21 cellular contexts compared by ENCODE assay signal in genomic region chr12:109761631-109761950, GRCh38. TPM values are rescaled to one million over a fixed set of nuclear protein-coding genes. Genes with fewer than 3 reads are reported as not detected.
DNase-seq lines count a peak whose midpoint lies in the region; ATAC-seq and TF ChIP-seq lines count a peak whose summit lies in the region.
"Had no signal": no experiment of that assay in that cellular context is flagged by ENCODE, and none has a peak within 500 bp of the region (broad histone marks: within the 10 kb centered on the region; RNA-seq: fewer than 3 reads in every experiment).

No MANE protein-coding gene starts in this region.

- H3K4me1 ChIP-seq in adrenal gland (replicated peaks in 1 of 2) (peaks cover 26 to 31% of the 10 kb centered on the region in 2 donors), neuronal stem cell (ENCODE audit: control insufficient read depth in 2 of 2, insufficient read depth in 1 of 2, low read depth in 1 of 2, low read length in 2 of 2) (peaks cover 0 to 26% of the 10 kb centered on the region in 2 donors), aorta (ENCODE audit: control insufficient read depth in 1 of 2, insufficient read depth in 2 of 2, low read length in 2 of 2) (no peaks in the 10 kb centered on the region)

- H3K14ac ChIP-seq in neuronal stem cell (ENCODE audit: low read length): no peak overlapping the region

- no peak overlapping the region for H3K4me2 ChIP-seq in neuronal stem cell (ENCODE audit: insufficient read depth, low read length, poor library complexity, severe bottlenecking)

- H3K9me3 Mint-ChIP-seq in natural killer cell: peaks cover 2 to 6% of the 10 kb centered on the region in 2 donors
- H3K9me3 Mint-ChIP-seq in natural killer cell treated with Interleukin-12 subunit alpha and Interleukin-12 subunit beta and Interleukin-15 and Interleukin-18, amount 100 ng/mL, for 72 hours: peaks cover 8% of the 10 kb centered on the region

- H2BK120ac ChIP-seq in neuronal stem cell (ENCODE audit: low read depth, low read length): no peak overlapping the region

- H4K8ac ChIP-seq in neuronal stem cell (ENCODE audit: low read depth, low read length): no peak overlapping the region

- H3K18ac ChIP-seq in neuronal stem cell (ENCODE audit: low read length): no peak overlapping the region

- no peak overlapping the region for H2AFZ ChIP-seq in neuronal stem cell (ENCODE audit: low read length)

- H3K36me3 ChIP-seq in adrenal gland (replicated peaks in 1 of 2) (no peaks in the 10 kb centered on the region), neuronal stem cell (replicated peaks in 1 of 2; ENCODE audit: control insufficient read depth in 2 of 2, insufficient read depth in 2 of 2, low read length in 2 of 2) (no peaks in the 10 kb centered on the region), aorta (ENCODE audit: control insufficient read depth in 1 of 2, insufficient read depth in 2 of 2, low read length in 1 of 2) (no peaks in the 10 kb centered on the region)
- H3K36me3 ChIP-seq: thoracic aorta had no signal

- H3K27ac ChIP-seq in adrenal gland (peak overlapping the region in 3 of 5 donors; percentile 52 to 81 (median 67)), neuronal stem cell (replicated peaks; ENCODE audit: low read length) (no peak overlapping the region), aorta (ENCODE audit: low read depth in 1 of 2, low read length in 2 of 2) (no peak overlapping the region)
- H3K27ac ChIP-seq: thoracic aorta had no signal

- DNase-seq in natural killer cell: peak; percentile 11
- no peak for DNase-seq in natural killer cell treated with Interleukin-12 subunit alpha and Interleukin-12 subunit beta and Interleukin-15 and Interleukin-18, amount 100 ng/mL, for 72 hours (ENCODE audit: low spot score)
- peak in 6 of 7 donors; percentile 15 to 50 (median 17) for DNase-seq in adrenal gland
- no peak for DNase-seq in neuronal stem cell (ENCODE audit: low spot score)
- peak; percentile 19 to 57 for DNase-seq in aorta
- DNase-seq: activated naive CD4-positive, alpha-beta T cell; CD4-positive, CD25-positive, alpha-beta regulatory T cell; dermis blood vessel endothelial cell; GDM1; left cardiac atrium; naive thymus-derived CD4-positive, alpha-beta T cell; NCI-H1105; NCI-H2081; NCI-H446 treated with DMSO at 0.1 percent for 48 hours; stimulated activated CD4-positive, alpha-beta T cell treated with anti-CD3 and anti-CD28 coated beads, Interleukin-2, amount 100 ng/mL, for 24 hours; T-helper 2 cell had no signal

- H3K23ac ChIP-seq in neuronal stem cell (ENCODE audit: low read depth, low read length, poor library complexity): no peak overlapping the region

- H3K27ac Mint-ChIP-seq in natural killer cell: no peak overlapping the region
- no peak overlapping the region for H3K27ac Mint-ChIP-seq in natural killer cell treated with Interleukin-12 subunit alpha and Interleukin-12 subunit beta and Interleukin-15 and Interleukin-18, amount 100 ng/mL, for 72 hours
- H3K27ac Mint-ChIP-seq: CD4-positive, CD25-positive, alpha-beta regulatory T cell; naive thymus-derived CD4-positive, alpha-beta T cell; stimulated activated memory B cell treated with anti-CD40 and anti-IgM and Interleukin-4, amounts not matched to agents 10 μg/mL and 1 μg/mL and 100 μg/mL, for 72 hours had no signal

- peak overlapping the region; percentile 34 for H2BK15ac ChIP-seq in neuronal stem cell (ENCODE audit: low read length)

- H3K4me3 ChIP-seq in adrenal gland: no peak overlapping the region
- H3K4me3 ChIP-seq in neuronal stem cell (ENCODE audit: low read length in 2 of 2): no peak overlapping the region
- H3K4me3 ChIP-seq in aorta (ENCODE audit: low read length in 2 of 2): no peak overlapping the region
- H3K4me3 ChIP-seq: thoracic aorta had no signal

- no peak overlapping the region for H2AK5ac ChIP-seq in neuronal stem cell (ENCODE audit: low read depth, low read length)

- peaks cover 4% of the 10 kb centered on the region for H3K79me1 ChIP-seq in neuronal stem cell (ENCODE audit: low read depth, low read length)

- no peaks in the 10 kb centered on the region for H3K27me3 Mint-ChIP-seq in natural killer cell (ENCODE audit: low read depth in 2 of 2)
- H3K27me3 Mint-ChIP-seq in natural killer cell treated with Interleukin-12 subunit alpha and Interleukin-12 subunit beta and Interleukin-15 and Interleukin-18, amount 100 ng/mL, for 72 hours: no peaks in the 10 kb centered on the region

- no peak overlapping the region for H3K4ac ChIP-seq in neuronal stem cell (ENCODE audit: low read length)

- peaks cover 0 to 14% of the 10 kb centered on the region in 2 donors for H3K4me1 Mint-ChIP-seq in natural killer cell
- peaks cover 9 to 18% of the 10 kb centered on the region in 2 donors for H3K4me1 Mint-ChIP-seq in natural killer cell treated with Interleukin-12 subunit alpha and Interleukin-12 subunit beta and Interleukin-15 and Interleukin-18, amount 100 ng/mL, for 72 hours (ENCODE audit: low read depth in 2 of 2)
- H3K4me1 Mint-ChIP-seq: CD4-positive, CD25-positive, alpha-beta regulatory T cell; stimulated activated memory B cell treated with anti-CD40 and anti-IgM and Interleukin-4, amounts not matched to agents 10 μg/mL and 1 μg/mL and 100 μg/mL, for 72 hours had no signal

- H4K91ac ChIP-seq in neuronal stem cell (ENCODE audit: low read depth, low read length, poor library complexity): no peak overlapping the region

- ATAC-seq in natural killer cell (no peak), aorta (ENCODE audit: low FRiP score) (no peak), HG02642 (IDR thresholded peaks at IDR 0.05; ENCODE audit: poor library complexity, unreplicated experiment) (no peak), HG02884 (IDR thresholded peaks at IDR 0.05; ENCODE audit: unreplicated experiment) (no peak), GM21737 (IDR thresholded peaks at IDR 0.05; ENCODE audit: unreplicated experiment) (no peak)
- no peak for ATAC-seq in natural killer cell treated with Interleukin-12 subunit alpha and Interleukin-12 subunit beta and Interleukin-15 and Interleukin-18, amount 100 ng/mL, for 72 hours
- ATAC-seq: left cardiac atrium; naive thymus-derived CD4-positive, alpha-beta T cell; stimulated activated memory B cell treated with anti-CD40 and anti-IgM and Interleukin-4, amounts not matched to agents 10 μg/mL and 1 μg/mL and 100 μg/mL, for 72 hours had no signal

- intact Hi-C loops in natural killer cell (cut with micrococcal nuclease): no loop called here
- intact Hi-C loops in adrenal gland (cut with DNase I): no loop called here
- intact Hi-C loops in aorta (cut with DNase I): no loop called here

- H3K27me3 ChIP-seq in adrenal gland (no peaks in the 10 kb centered on the region), neuronal stem cell (ENCODE audit: control insufficient read depth in 3 of 3, insufficient read depth in 3 of 3, low read depth in 1 of 3, low read length in 3 of 3) (no peaks in the 10 kb centered on the region), aorta (ENCODE audit: control insufficient read depth in 1 of 2, insufficient read depth in 2 of 2, low read length in 1 of 2) (no peaks in the 10 kb centered on the region)

- H3K9me3 ChIP-seq in adrenal gland (replicated peaks in 1 of 3) (peaks cover 0 to 7% (median 0%) of the 10 kb centered on the region in 3 donors), neuronal stem cell (replicated peaks in 1 of 2; ENCODE audit: control insufficient read depth in 2 of 2, insufficient read depth in 1 of 2, low read depth in 1 of 2, low read length in 2 of 2) (peaks cover 2 to 11% of the 10 kb centered on the region in 2 donors), aorta (ENCODE audit: control insufficient read depth, low read length) (peaks cover 1% of the 10 kb centered on the region)

- H2BK12ac ChIP-seq in neuronal stem cell (ENCODE audit: low read length): no peak overlapping the region

- H3K4me3 Mint-ChIP-seq in natural killer cell: no peak overlapping the region
- H3K4me3 Mint-ChIP-seq in natural killer cell treated with Interleukin-12 subunit alpha and Interleukin-12 subunit beta and Interleukin-15 and Interleukin-18, amount 100 ng/mL, for 72 hours: no peak overlapping the region
- H3K4me3 Mint-ChIP-seq: CD4-positive, CD25-positive, alpha-beta regulatory T cell; naive thymus-derived CD4-positive, alpha-beta T cell; stimulated activated memory B cell treated with anti-CD40 and anti-IgM and Interleukin-4, amounts not matched to agents 10 μg/mL and 1 μg/mL and 100 μg/mL, for 72 hours had no signal

- no peak for TF ChIP-seq POLR2A in adrenal gland (IDR thresholded peaks at IDR 0.05)

- no peak overlapping the region for H3K9ac ChIP-seq in neuronal stem cell (ENCODE audit: low read depth, low read length, poor library complexity)

- TF ChIP-seq CTCF in natural killer cell (IDR thresholded peaks at IDR 0.05): no peak
- TF ChIP-seq CTCF in adrenal gland (IDR thresholded peaks at IDR 0.05): no peak

- 42 to 58% (median 49%) methylated on average over 4 to 5 of the region's 5 CpGs for WGBS in adrenal gland, 4 donors
- WGBS in neuronal stem cell (ENCODE audit: extremely low coverage in 2 of 2, insufficient read length in 2 of 2, insufficient replicate concordance in 1 of 2), 2 donors: no CpG with 5 or more reads among the region's 5 CpGs
- WGBS in aorta, 2 donors: 69 to 73% methylated on average over 5 of the region's 5 CpGs

- no peak overlapping the region for H2BK5ac ChIP-seq in neuronal stem cell (ENCODE audit: low read length)

- H3K36me3 Mint-ChIP-seq in natural killer cell: peaks cover 8% of the 10 kb centered on the region
- peaks cover 6% of the 10 kb centered on the region for H3K36me3 Mint-ChIP-seq in natural killer cell treated with Interleukin-12 subunit alpha and Interleukin-12 subunit beta and Interleukin-15 and Interleukin-18, amount 100 ng/mL, for 72 hours
- H3K36me3 Mint-ChIP-seq: CD4-positive, CD25-positive, alpha-beta regulatory T cell had no signal

RNA-seq across cellular contexts. Expression of gene FAM222A, which starts 48.0 kb away (rescaled TPM):
- total RNA-seq in natural killer cell (1 to 10 TPM; 3.1 to 6.6 (median 4.0) TPM), adrenal gland (10 to 100 TPM; 15.2 to 57.8 (median 27.1) TPM), aorta (under 1 TPM; 0.48 to 0.52 TPM)
- 1 to 10 TPM; 1.2 to 1.8 TPM for total RNA-seq in natural killer cell treated with Interleukin-12 subunit alpha and Interleukin-12 subunit beta and Interleukin-15 and Interleukin-18, amount 100 ng/mL, for 72 hours
- polyA plus RNA-seq in adrenal gland (10 to 100 TPM in 2 of 3 donors, 1 to 10 TPM in 1; 9.2 to 36.7 (median 11.7) TPM), aorta (under 1 TPM; 0.25 to 0.28 TPM)
- polyA plus RNA-seq in neuronal stem cell (2013, experiment 1 of 2): 14.4 TPM
- 14.3 TPM for polyA plus RNA-seq in neuronal stem cell (2013, experiment 2 of 2)

Comparison
In these comparisons a context has a peak if more than half of its experiments do, and no peak if none do; other contexts are left out.
1. DNase-seq: peak in natural killer cell (single experiment), adrenal gland (6 of 7) and aorta (2 of 2); none in natural killer cell treated with Interleukin-12 subunit alpha and Interleukin-12 subunit beta and Interleukin-15 and Interleukin-18, amount 100 ng/mL, for 72 hours (single experiment) and neuronal stem cell (single experiment).
2. H3K27ac ChIP-seq: peak in adrenal gland (3 of 5); none in neuronal stem cell (single experiment) and aorta (0 of 2).